Comparison of ENCODE assay signal across 19 cellular contexts in genomic region chr18:31399336-31400032, GRCh38. TPM values are rescaled to one million over a fixed set of nuclear protein-coding genes. Genes with fewer than 3 reads are reported as not detected.
DNase-seq lines count a peak whose midpoint lies in the region; ATAC-seq and TF ChIP-seq lines count a peak whose summit lies in the region.
"Had no signal": no experiment of that assay in that cellular context is flagged by ENCODE, and none has a peak within 500 bp of the region (broad histone marks: within the 10 kb centered on the region; RNA-seq: fewer than 3 reads in every experiment).

No MANE protein-coding gene starts in this region.

- WGBS in mesodermal cell (ENCODE audit: insufficient coverage in 2 of 2), 2 experiments, result 100% methylated on average over 1 of the region's 5 CpGs; no CpG with 5 or more reads in 1 of the 2 experiments

- no peak for TF ChIP-seq POLR2A in NB4 (IDR thresholded peaks at IDR 0.05; ENCODE audit: extremely low read depth, insufficient read length)

- no peak overlapping the region for H3K4me3 ChIP-seq in NB4 (ENCODE audit: low read depth, low read length)
- no peak overlapping the region for H3K4me3 ChIP-seq in choroid plexus epithelial cell (ENCODE audit: low read depth, low read length)
- H3K4me3 ChIP-seq in mesodermal cell (ENCODE audit: extremely low read depth, insufficient read depth, low read length, poor library complexity, severe bottlenecking), result no peak overlapping the region
- H3K4me3 ChIP-seq: heart left ventricle, sigmoid colon had no signal

- H3K27me3 Mint-ChIP-seq in Calu3 (ENCODE audit: unreplicated experiment), result no peaks in the 10 kb centered on the region
- H3K27me3 Mint-ChIP-seq: activated naive CD4-positive, alpha-beta T cell treated with anti-CD3 and anti-CD28 coated beads, Interleukin-2, amount 10 ng/mL, durations not matched to agents 7 days and 5 days; natural killer cell treated with Interleukin-12 subunit alpha and Interleukin-12 subunit beta and Interleukin-15 and Interleukin-18, amount 100 ng/mL, for 72 hours had no signal

- peaks cover 3% of the 10 kb centered on the region for H3K4me1 ChIP-seq in mesodermal cell (ENCODE audit: control insufficient read depth, insufficient read depth, low read length, poor library complexity, severe bottlenecking)

- no peaks in the 10 kb centered on the region for H3K9me3 ChIP-seq in mesodermal cell (ENCODE audit: control insufficient read depth, low read length)
- H3K9me3 ChIP-seq: heart left ventricle, sigmoid colon had no signal

- H3K36me3 Mint-ChIP-seq in Calu3 (ENCODE audit: insufficient read depth, unreplicated experiment), result no peaks in the 10 kb centered on the region
- H3K36me3 Mint-ChIP-seq: activated naive CD4-positive, alpha-beta T cell treated with anti-CD3 and anti-CD28 coated beads, Interleukin-2, amount 10 ng/mL, durations not matched to agents 7 days and 5 days; natural killer cell treated with Interleukin-12 subunit alpha and Interleukin-12 subunit beta and Interleukin-15 and Interleukin-18, amount 100 ng/mL, for 72 hours had no signal

- intact Hi-C loops in Calu3 (cut with micrococcal nuclease; ENCODE audit: unreplicated experiment), result loop anchor here (1.0 to 5.0 kb wide), 2 partner anchors 132 to 298 kb away; no protein-coding TSS in a partner anchor

- TF ChIP-seq CTCF in Calu3 (IDR thresholded peaks at IDR 0.05; ENCODE audit: unreplicated experiment) (no peak), NB4 (IDR thresholded peaks at IDR 0.05; ENCODE audit: low read depth, low read length) (no peak), choroid plexus epithelial cell (conservative IDR thresholded peaks at IDR 0.05; ENCODE audit: low read depth, low read length) (no peak)

- no TSS peak for BruUV-seq in Calu3 (replicated peaks; lab: Mats Ljungman, UMichigan)

- DNase-seq in Calu3 (peak; percentile 21), NB4 (ENCODE audit: low read depth) (peak; percentile 19), choroid plexus epithelial cell (ENCODE audit: low read depth) (peak; percentile 42), hepatic stellate cell (ENCODE audit: low spot score) (no peak), SW 1271 (lab: John Stamatoyannopoulos, UW) (no peak)
- DNase-seq: activated CD8-positive, alpha-beta memory T cell treated with anti-CD3 and anti-CD28 coated beads, Interleukin-2, amount 50 U/mL, for 48 hours; activated naive CD4-positive, alpha-beta T cell treated with anti-CD3 and anti-CD28 coated beads, Interleukin-2, amount 10 ng/mL, durations not matched to agents 7 days and 5 days; caudate nucleus; heart left ventricle; IMR-90; NCI-H1105; NCI-H226; sigmoid colon; stimulated activated naive CD4-positive, alpha-beta T cell treated with Interleukin-2 at 50 U/mL for 16 hours had no signal

- no peak overlapping the region for H3K4me3 Mint-ChIP-seq in Calu3 (ENCODE audit: low read depth, unreplicated experiment)
- H3K4me3 Mint-ChIP-seq: activated naive CD4-positive, alpha-beta T cell treated with anti-CD3 and anti-CD28 coated beads, Interleukin-2, amount 10 ng/mL, durations not matched to agents 7 days and 5 days; natural killer cell treated with Interleukin-12 subunit alpha and Interleukin-12 subunit beta and Interleukin-15 and Interleukin-18, amount 100 ng/mL, for 72 hours had no signal

- H3K27ac Mint-ChIP-seq in Calu3 (ENCODE audit: unreplicated experiment), result peak overlapping the region; percentile 49
- H3K27ac Mint-ChIP-seq: activated naive CD4-positive, alpha-beta T cell treated with anti-CD3 and anti-CD28 coated beads, Interleukin-2, amount 10 ng/mL, durations not matched to agents 7 days and 5 days; natural killer cell treated with Interleukin-12 subunit alpha and Interleukin-12 subunit beta and Interleukin-15 and Interleukin-18, amount 100 ng/mL, for 72 hours had no signal

- CTCF ChIA-PET in Calu3 (lab: Charles Lee), result no interaction called here

- peak overlapping the region; percentile 71 for H3K27ac ChIP-seq in mesodermal cell (ENCODE audit: low read depth, low read length, severe bottlenecking)
- H3K27ac ChIP-seq: heart left ventricle, sigmoid colon had no signal

- H3K36me3 ChIP-seq in mesodermal cell (ENCODE audit: control insufficient read depth, insufficient read depth, low read length), result no peaks in the 10 kb centered on the region
- H3K36me3 ChIP-seq: heart left ventricle, sigmoid colon had no signal

- ATAC-seq in GM21360 (IDR thresholded peaks at IDR 0.05; ENCODE audit: unreplicated experiment) (no peak), GM21576 (IDR thresholded peaks at IDR 0.05; ENCODE audit: unreplicated experiment) (no peak)
- ATAC-seq: heart left ventricle; left lobe of liver; natural killer cell treated with Interleukin-12 subunit alpha and Interleukin-12 subunit beta and Interleukin-15 and Interleukin-18, amount 100 ng/mL, for 72 hours had no signal

- no peaks in the 10 kb centered on the region for H3K9me3 Mint-ChIP-seq in Calu3 (ENCODE audit: low read depth, unreplicated experiment)
- H3K9me3 Mint-ChIP-seq: activated naive CD4-positive, alpha-beta T cell treated with anti-CD3 and anti-CD28 coated beads, Interleukin-2, amount 10 ng/mL, durations not matched to agents 7 days and 5 days; natural killer cell treated with Interleukin-12 subunit alpha and Interleukin-12 subunit beta and Interleukin-15 and Interleukin-18, amount 100 ng/mL, for 72 hours had no signal

- H3K4me1 Mint-ChIP-seq in Calu3 (ENCODE audit: low read depth, unreplicated experiment), result peaks cover 50% of the 10 kb centered on the region
- H3K4me1 Mint-ChIP-seq: activated naive CD4-positive, alpha-beta T cell treated with anti-CD3 and anti-CD28 coated beads, Interleukin-2, amount 10 ng/mL, durations not matched to agents 7 days and 5 days had no signal

RNA-seq across cellular contexts. Expression of gene DSG4, which starts 22.9 kb away (rescaled TPM):
- total RNA-seq in Calu3 (2022), result not detected in 2 replicates
- not detected for polyA plus RNA-seq in mesodermal cell (2013, experiment 1 of 2)
- polyA plus RNA-seq in mesodermal cell (2013, experiment 2 of 2), result 0.05 TPM
- total RNA-seq: heart left ventricle; IMR-90; left lobe of liver; natural killer cell treated with Interleukin-12 subunit alpha and Interleukin-12 subunit beta and Interleukin-15 and Interleukin-18, amount 100 ng/mL, for 72 hours; sigmoid colon had no signal
- polyA plus RNA-seq: heart left ventricle, IMR-90 had no signal

RNA-seq across cellular contexts. Expression of gene DSG3, which starts 48.1 kb away (rescaled TPM):
- total RNA-seq in Calu3 (2022), result 1.2 and 1.8 TPM in 2 replicates
- polyA plus RNA-seq in mesodermal cell (2013, experiment 1 of 2), result 0.04 TPM
- not detected for polyA plus RNA-seq in mesodermal cell (2013, experiment 2 of 2)
- total RNA-seq: IMR-90; left lobe of liver; natural killer cell treated with Interleukin-12 subunit alpha and Interleukin-12 subunit beta and Interleukin-15 and Interleukin-18, amount 100 ng/mL, for 72 hours; sigmoid colon had no signal
- polyA plus RNA-seq: IMR-90 had no signal

Comparison
In these comparisons a context has a peak if more than half of its experiments do, and no peak if none do; other contexts are left out.
1. DNase-seq: peak in Calu3 (single experiment), NB4 (single experiment) and choroid plexus epithelial cell (single experiment); none in hepatic stellate cell (single experiment) and SW 1271 (0 of 2).